Comparison of ENCODE assay signal across 1 cellular context in genomic region chr7:152137476-152138025, GRCh38.
TF ChIP-seq lines count a peak whose summit lies in the region.

No MANE protein-coding gene starts in this region.

TF ChIP-seq in endothelial cell of umbilical vein, 7 proteins besides CTCF, POLR2A, EP300 and RAD21:
- TF ChIP-seq GATA2 (IDR thresholded peaks at IDR 0.05; ENCODE audit: insufficient read depth, insufficient read length, low read depth, low read length) (peak; percentile 38), EZH2 (IDR thresholded peaks at IDR 0.05; ENCODE audit: borderline replicate concordance, low read depth, low read length, severe bottlenecking) (no peak)
